In the genomic region with DNA sequence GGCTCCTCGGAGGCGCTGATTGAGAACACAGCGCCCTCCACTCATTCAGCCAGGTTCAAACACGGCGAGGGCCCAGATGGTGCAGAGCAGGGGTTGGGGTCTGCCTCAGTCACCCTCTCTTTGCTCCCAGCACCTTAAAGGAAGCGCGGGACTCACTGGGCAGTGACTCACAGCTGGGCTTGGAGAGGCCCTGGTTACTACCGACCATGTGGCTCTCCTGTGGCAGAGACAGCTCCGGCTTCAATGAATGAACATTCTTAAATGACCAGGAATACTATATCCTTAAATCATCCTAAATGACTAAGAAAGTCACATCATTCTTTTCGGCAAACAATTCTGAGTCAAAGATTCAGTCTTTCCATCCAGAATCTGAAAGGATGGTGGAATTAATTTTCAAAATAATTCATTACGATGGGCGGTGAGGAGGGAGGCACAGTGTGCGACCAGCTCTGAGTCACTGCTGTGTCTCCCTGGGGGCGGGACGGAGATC, we compare ENCODE assay signal across 1 cellular context.
A peak's percentile ranks its signal among the peaks of the same experiment; 100 is the strongest.
TF ChIP-seq lines count a peak whose summit lies in the region.

No MANE protein-coding gene starts in this region.

TF ChIP-seq in IMR-90, 13 proteins besides CTCF, POLR2A, EP300 and RAD21:
- TF ChIP-seq, protein P1, sequence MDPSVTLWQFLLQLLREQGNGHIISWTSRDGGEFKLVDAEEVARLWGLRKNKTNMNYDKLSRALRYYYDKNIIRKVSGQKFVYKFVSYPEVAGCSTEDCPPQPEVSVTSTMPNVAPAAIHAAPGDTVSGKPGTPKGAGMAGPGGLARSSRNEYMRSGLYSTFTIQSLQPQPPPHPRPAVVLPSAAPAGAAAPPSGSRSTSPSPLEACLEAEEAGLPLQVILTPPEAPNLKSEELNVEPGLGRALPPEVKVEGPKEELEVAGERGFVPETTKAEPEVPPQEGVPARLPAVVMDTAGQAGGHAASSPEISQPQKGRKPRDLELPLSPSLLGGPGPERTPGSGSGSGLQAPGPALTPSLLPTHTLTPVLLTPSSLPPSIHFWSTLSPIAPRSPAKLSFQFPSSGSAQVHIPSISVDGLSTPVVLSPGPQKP (IDR thresholded peaks at IDR 0.05; ENCODE audit: borderline replicate concordance, low read depth, low read length), result no peak
- peak; percentile 69; the same call in 1 of the 2 replicates for TF ChIP-seq MXI1 (IDR thresholded peaks at IDR 0.05; ENCODE audit: borderline replicate concordance, low read depth, low read length)
